In the genomic region with DNA sequence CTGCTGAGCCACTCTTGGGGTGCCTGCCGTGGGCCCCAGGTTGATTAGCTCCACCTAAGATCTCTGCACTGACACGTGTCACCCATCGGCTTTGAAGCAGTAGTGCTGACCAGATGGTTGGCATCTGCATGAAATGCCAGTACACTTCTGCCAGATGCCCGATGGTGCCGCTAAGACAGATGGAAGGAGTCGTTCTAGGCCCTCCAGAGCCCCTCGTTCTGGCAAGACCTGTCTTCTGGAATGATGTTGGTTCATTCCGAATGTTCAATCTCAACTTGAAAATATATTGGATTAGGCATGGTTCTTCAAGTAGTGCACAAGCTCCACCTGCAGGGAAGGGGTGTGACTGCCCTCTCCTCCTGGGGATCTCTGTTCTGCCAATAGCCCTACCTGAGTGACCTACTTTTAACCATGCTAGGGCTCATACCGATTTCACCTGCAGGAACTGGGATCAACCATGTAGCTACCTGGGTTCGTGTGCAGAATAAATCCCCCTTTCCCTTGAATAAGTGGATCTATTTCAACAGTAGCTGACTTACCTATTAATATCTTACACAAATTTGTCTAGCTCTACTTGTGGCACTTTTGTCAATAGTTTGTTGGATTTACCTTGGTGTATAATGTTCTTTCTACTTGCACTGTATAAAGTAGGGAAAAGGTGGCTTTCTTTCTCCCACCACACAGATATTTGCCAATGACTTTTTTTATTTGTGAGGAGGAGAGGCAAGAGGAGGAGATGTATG, we compare ENCODE assay signal across 9 cellular contexts.
A peak's percentile ranks its signal among the peaks of the same experiment; 100 is the strongest.
DNase-seq lines count a peak whose midpoint lies in the region; ATAC-seq and TF ChIP-seq lines count a peak whose summit lies in the region.
"Had no signal": no experiment of that assay in that cellular context is flagged by ENCODE, and none has a peak within 500 bp of the region (broad histone marks: within the 10 kb centered on the region; RNA-seq: fewer than 3 reads in every experiment).

No MANE protein-coding gene starts in this region.

- TF ChIP-seq CTCF in AG09319 (IDR thresholded peaks at IDR 0.05; ENCODE audit: low read depth, low read length) = peak; percentile 7
- TF ChIP-seq CTCF in WTC11 (IDR thresholded peaks at IDR 0.05) = peak; percentile 33

- POLR2A ChIA-PET in WTC11 (lab: Charles Lee) = interaction anchor here (0.6 kb wide), 1 partner anchor 325 kb away, joined by 3 read pairs; no protein-coding TSS in a partner anchor

- H3K9me3 Mint-ChIP-seq in WTC11 = peaks cover 8% of the 10 kb centered on the region; the same call in 1 of the 2 replicates

- peaks cover 54% of the 10 kb centered on the region for H3K4me1 Mint-ChIP-seq in WTC11

- CTCF ChIA-PET in WTC11 (lab: Charles Lee) = interaction anchor here (0.6 to 2.5 kb wide), 13 partner anchors 73 to 654 kb away, joined by 3 to 37 read pairs (median 3); partner anchors contain the start of gene CTNNA2

- ATAC-seq in WTC11 (peak; percentile 98), HG02623 (IDR thresholded peaks at IDR 0.05; ENCODE audit: unreplicated experiment) (no peak)

- no peak for DNase-seq in AG09319 (ENCODE audit: extremely low read depth, low read depth)
- DNase-seq in HS-27A (ENCODE audit: low read depth) = peak; percentile 41
- peak; percentile 67 for DNase-seq in WTC11 (ENCODE audit: low spot score)
- peak; percentile 68 for DNase-seq in medulla oblongata (ENCODE audit: extremely low spot score)
- no peak for DNase-seq in COR-L47 (lab: John Stamatoyannopoulos, UW)
- DNase-seq in activated CD4-positive, alpha-beta T cell treated with anti-CD3 and anti-CD28 coated beads, Interleukin-2, amount 50 U/mL, for 1 hour = no peak
- DNase-seq in NOMO-1 treated with dmso at 0.1 percent for 144 hours (lab: John Stamatoyannopoulos, UW; ENCODE audit: unreplicated experiment) = no peak
- DNase-seq: adrenal gland had no signal

- no peaks in the 10 kb centered on the region for H3K27me3 Mint-ChIP-seq in WTC11 (ENCODE audit: low read depth)

- H3K36me3 Mint-ChIP-seq in WTC11 = peaks cover 4% of the 10 kb centered on the region

- H3K4me3 Mint-ChIP-seq in WTC11 = no peak overlapping the region

- H3K27ac Mint-ChIP-seq in WTC11 = peak overlapping the region; percentile 11; the same call in 1 of the 2 replicates

TF ChIP-seq in WTC11, 78 proteins besides CTCF, POLR2A, EP300 and RAD21:
- TF ChIP-seq TEAD1 (CRISPR knock-in tag; IDR thresholded peaks at IDR 0.05) (peak; percentile 36; the same call in 1 of the 2 replicates), USF1 (CRISPR knock-in tag; IDR thresholded peaks at IDR 0.05) (no peak)

Comparison
In these comparisons a context has a peak if more than half of its experiments do, and no peak if none do; other contexts are left out.
1. DNase-seq: peak in HS-27A (single experiment), WTC11 (single experiment) and medulla oblongata (single experiment); none in AG09319 (single experiment), COR-L47 (single experiment), activated CD4-positive, alpha-beta T cell treated with anti-CD3 and anti-CD28 coated beads, Interleukin-2, amount 50 U/mL, for 1 hour (single experiment) and NOMO-1 treated with dmso at 0.1 percent for 144 hours (single experiment).